ENCODE assay signal across 7 cellular contexts in the genomic region with DNA sequence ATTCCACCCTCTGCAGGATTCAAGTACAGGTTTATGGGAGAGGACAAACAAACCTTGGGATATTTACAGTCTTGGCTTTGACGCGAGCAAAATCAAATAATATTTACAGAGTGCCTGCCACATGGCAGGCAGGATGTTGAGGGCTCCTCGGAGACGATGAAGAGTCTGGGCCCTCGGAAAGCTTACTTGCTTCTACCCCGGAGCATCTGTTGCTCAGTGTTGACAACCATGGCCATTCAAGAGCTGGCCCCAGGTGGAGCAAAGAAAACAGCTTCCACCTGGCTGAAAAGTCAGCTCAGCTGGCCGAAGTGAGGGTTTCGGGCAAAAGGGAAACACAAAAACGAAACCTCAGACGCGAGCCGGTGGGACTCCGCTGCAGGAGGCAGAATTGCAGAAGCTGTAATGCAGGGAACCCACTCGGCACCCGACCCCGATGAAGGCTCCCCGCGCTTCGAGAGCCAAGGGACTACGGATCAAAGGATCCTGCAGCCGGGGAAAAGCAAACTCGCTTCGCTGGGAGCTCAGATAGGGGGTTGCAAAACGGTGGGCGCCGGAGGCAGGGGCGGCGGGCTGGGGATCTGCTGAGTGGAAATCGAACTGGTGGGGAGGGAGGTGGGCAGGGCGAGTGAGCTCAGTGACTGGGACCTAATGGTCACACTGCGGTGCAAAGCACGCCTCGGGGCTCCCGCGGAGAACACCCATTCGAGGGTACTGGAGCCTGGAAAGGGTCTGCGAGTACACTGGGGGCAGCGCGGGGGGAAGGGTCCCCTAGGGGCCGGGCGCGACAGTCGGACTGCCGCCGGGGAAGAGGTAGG.
DNase-seq lines count a peak whose midpoint lies in the region; ATAC-seq and TF ChIP-seq lines count a peak whose summit lies in the region.

No MANE protein-coding gene starts in this region.

- peaks cover 0 to 29% (median 18%) of the 10 kb centered on the region in 4 donors for H3K4me1 ChIP-seq in tibial artery

- no peaks in the 10 kb centered on the region for H3K27me3 ChIP-seq in tibial artery

- TF ChIP-seq CTCF in nephron progenitor cell (IDR thresholded peaks at IDR 0.05) (no peak), tibial artery (IDR thresholded peaks at IDR 0.05) (no peak)

- DNase-seq in NCI-H526 treated with DMSO at 0.1 percent for 48 hours (lab: John Stamatoyannopoulos, UW) (peak; percentile 56), activated T-helper 1 cell treated with Interleukin-2 at 50 U/mL for 16 hours (ENCODE audit: low read depth) (peak; percentile 17), fibroblast of peridontal ligament (ENCODE audit: extremely low read depth) (peak; percentile 3), nephron progenitor cell (peak; percentile 58), tibial artery (peak; percentile 45 to 70)

- H3K4me3 Mint-ChIP-seq in nephron progenitor cell, result peak overlapping the region; percentile 90

- H3K4me1 Mint-ChIP-seq in nephron progenitor cell, result peaks cover 52% of the 10 kb centered on the region

- H3K27me3 Mint-ChIP-seq in nephron progenitor cell (ENCODE audit: low read depth, poor library complexity), result peaks cover 24% of the 10 kb centered on the region

- H3K27ac ChIP-seq in tibial artery, result peak overlapping the region; percentile 81 to 87

- no peaks in the 10 kb centered on the region for H3K36me3 ChIP-seq in tibial artery

- peaks cover 28% of the 10 kb centered on the region for H3K9me3 Mint-ChIP-seq in nephron progenitor cell

- ATAC-seq in GM18517 (IDR thresholded peaks at IDR 0.05; ENCODE audit: unreplicated experiment), result peak; percentile 27
- peak; percentile 25 for ATAC-seq in HG02763 (IDR thresholded peaks at IDR 0.05; ENCODE audit: unreplicated experiment)

- H3K36me3 Mint-ChIP-seq in nephron progenitor cell (ENCODE audit: low read depth), result peaks cover 17% of the 10 kb centered on the region

- no peak overlapping the region for H3K27ac Mint-ChIP-seq in nephron progenitor cell

- intact Hi-C loops in tibial artery (cut with DNase I; ENCODE audit: low total_unique reads), result loop anchor here (5.0 kb wide), 1 partner anchor 244 kb away; no protein-coding TSS in a partner anchor

- no peaks in the 10 kb centered on the region for H3K9me3 ChIP-seq in tibial artery

- peak overlapping the region; percentile 91 to 95 for H3K4me3 ChIP-seq in tibial artery

Comparison
In these comparisons a context has a peak if more than half of its experiments do, and no peak if none do; other contexts are left out.
1. Peak in every context shown above with its lines: DNase-seq, ATAC-seq, H3K4me3 ChIP-seq and H3K27ac ChIP-seq.
2. DNase-seq: peak in every context shown above with its lines; median percentile 58 in nephron progenitor cell; 58 in tibial artery; 56 in NCI-H526 treated with DMSO at 0.1 percent for 48 hours; 17 in activated T-helper 1 cell treated with Interleukin-2 at 50 U/mL for 16 hours; 3 in fibroblast of peridontal ligament.